ENCODE assay signal across 1 cellular context in the genomic region with DNA sequence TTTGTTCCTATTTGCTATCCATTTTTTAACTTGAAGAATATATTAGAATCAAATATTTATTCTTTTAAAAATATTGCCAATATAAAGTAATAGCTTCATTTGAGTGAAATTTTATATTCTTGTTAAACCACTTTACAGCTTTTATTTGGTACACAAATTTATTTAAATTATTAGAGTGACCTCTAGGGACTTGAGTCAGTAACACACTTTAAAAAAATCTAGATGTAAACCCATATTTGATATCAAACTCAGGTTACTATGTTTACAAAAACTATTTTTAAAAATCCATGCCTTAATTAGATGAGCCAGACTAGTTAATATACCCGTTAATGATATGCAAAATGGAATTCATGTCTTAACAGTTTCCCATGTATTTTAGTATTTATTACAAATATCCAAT.
TF ChIP-seq lines count a peak whose summit lies in the region.

No MANE protein-coding gene starts in this region.

TF ChIP-seq in HCT116, 20 proteins besides CTCF, POLR2A, EP300 and RAD21 (continued from another document):
- TF ChIP-seq, protein P1, sequence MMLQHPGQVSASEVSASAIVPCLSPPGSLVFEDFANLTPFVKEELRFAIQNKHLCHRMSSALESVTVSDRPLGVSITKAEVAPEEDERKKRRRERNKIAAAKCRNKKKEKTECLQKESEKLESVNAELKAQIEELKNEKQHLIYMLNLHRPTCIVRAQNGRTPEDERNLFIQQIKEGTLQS (IDR thresholded peaks at IDR 0.05): no peak
- TF ChIP-seq ZFX (IDR thresholded peaks at IDR 0.05) (no peak), SP1 (IDR thresholded peaks at IDR 0.05; ENCODE audit: low read depth) (no peak), TCF7L2 (IDR thresholded peaks at IDR 0.05; ENCODE audit: borderline replicate concordance, extremely low read depth, insufficient read depth, insufficient read length) (no peak), SRF (IDR thresholded peaks at IDR 0.05; ENCODE audit: low read depth) (no peak), EZH2 (IDR thresholded peaks at IDR 0.05) (no peak), ZNF274 (IDR thresholded peaks at IDR 0.05; ENCODE audit: low read depth, low read length) (no peak), YY1 (IDR thresholded peaks at IDR 0.05; ENCODE audit: extremely low read depth, insufficient replicate concordance, low read depth, low read length) (no peak), CEBPB (IDR thresholded peaks at IDR 0.05; ENCODE audit: low read depth) (no peak)
- TF ChIP-seq, protein P2, sequence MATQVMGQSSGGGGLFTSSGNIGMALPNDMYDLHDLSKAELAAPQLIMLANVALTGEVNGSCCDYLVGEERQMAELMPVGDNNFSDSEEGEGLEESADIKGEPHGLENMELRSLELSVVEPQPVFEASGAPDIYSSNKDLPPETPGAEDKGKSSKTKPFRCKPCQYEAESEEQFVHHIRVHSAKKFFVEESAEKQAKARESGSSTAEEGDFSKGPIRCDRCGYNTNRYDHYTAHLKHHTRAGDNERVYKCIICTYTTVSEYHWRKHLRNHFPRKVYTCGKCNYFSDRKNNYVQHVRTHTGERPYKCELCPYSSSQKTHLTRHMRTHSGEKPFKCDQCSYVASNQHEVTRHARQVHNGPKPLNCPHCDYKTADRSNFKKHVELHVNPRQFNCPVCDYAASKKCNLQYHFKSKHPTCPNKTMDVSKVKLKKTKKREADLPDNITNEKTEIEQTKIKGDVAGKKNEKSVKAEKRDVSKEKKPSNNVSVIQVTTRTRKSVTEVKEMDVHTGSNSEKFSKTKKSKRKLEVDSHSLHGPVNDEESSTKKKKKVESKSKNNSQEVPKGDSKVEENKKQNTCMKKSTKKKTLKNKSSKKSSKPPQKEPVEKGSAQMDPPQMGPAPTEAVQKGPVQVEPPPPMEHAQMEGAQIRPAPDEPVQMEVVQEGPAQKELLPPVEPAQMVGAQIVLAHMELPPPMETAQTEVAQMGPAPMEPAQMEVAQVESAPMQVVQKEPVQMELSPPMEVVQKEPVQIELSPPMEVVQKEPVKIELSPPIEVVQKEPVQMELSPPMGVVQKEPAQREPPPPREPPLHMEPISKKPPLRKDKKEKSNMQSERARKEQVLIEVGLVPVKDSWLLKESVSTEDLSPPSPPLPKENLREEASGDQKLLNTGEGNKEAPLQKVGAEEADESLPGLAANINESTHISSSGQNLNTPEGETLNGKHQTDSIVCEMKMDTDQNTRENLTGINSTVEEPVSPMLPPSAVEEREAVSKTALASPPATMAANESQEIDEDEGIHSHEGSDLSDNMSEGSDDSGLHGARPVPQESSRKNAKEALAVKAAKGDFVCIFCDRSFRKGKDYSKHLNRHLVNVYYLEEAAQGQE (IDR thresholded peaks at IDR 0.05; ENCODE audit: low read depth): no peak
